Comparison of ENCODE assay signal across 8 cellular contexts in the genomic region with DNA sequence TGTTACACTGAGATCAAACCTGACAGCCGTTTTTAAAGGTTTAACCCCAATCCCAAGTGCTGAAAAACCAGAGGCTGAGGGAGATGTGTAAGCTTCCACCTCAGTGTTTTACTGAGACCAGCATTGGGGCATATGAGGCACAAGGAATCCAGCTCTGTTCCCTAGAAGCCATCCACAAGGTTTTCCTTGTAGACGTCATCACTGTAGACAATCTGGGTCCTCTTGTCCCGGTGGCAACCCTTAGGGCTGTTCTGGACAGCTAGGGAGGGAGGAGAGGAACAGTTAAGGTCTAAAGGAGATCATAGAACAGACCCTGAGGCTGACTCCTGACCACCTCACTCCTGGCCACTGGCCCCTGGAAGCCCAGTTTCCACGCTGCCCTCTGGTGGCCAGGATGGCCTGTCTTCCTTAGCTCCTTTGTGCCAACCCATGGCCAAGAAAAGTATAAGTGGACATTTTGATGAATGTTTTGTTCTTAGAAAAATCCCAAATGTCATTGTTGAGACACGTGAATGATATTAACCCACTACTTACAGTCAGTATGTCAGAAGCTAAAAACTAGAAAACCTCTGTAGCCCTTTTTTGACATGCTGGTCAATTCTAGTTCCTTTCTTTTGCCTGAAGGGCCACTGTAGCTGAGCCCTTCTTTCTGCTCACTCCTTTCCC. TPM values are rescaled to one million over a fixed set of nuclear protein-coding genes. Genes with fewer than 3 reads are reported as not detected.
DNase-seq lines count a peak whose midpoint lies in the region; ATAC-seq, FAIRE-seq and TF ChIP-seq lines count a peak whose summit lies in the region.

No MANE protein-coding gene starts in this region.

- no peaks in the 10 kb centered on the region for H3K9me3 Mint-ChIP-seq in GM23338
- no peaks in the 10 kb centered on the region for H3K9me3 Mint-ChIP-seq in stimulated activated naive CD8-positive, alpha-beta T cell treated with anti-CD3 and anti-CD28 coated beads, Interleukin-15, amount 100 ng/mL, for 72 hours

- H2AFZ ChIP-seq in GM23338, result no peak overlapping the region

- H3K4me3 Mint-ChIP-seq in GM23338, result no peak overlapping the region
- no peak overlapping the region for H3K4me3 Mint-ChIP-seq in stimulated activated naive CD8-positive, alpha-beta T cell treated with anti-CD3 and anti-CD28 coated beads, Interleukin-15, amount 100 ng/mL, for 72 hours

- TF ChIP-seq CTCF in GM23338 (conservative IDR thresholded peaks at IDR 0.05; ENCODE audit: low read depth in 2 of 2) (peak; percentile 83 to 89), bronchial epithelial cell (IDR thresholded peaks at IDR 0.05; ENCODE audit: insufficient read depth, low read length, severe bottlenecking) (peak; percentile 81)

- H3K4me1 Mint-ChIP-seq in GM23338, result no peaks in the 10 kb centered on the region; the same call in 2 of the 3 replicates
- peaks cover 4% of the 10 kb centered on the region for H3K4me1 Mint-ChIP-seq in stimulated activated naive CD8-positive, alpha-beta T cell treated with anti-CD3 and anti-CD28 coated beads, Interleukin-15, amount 100 ng/mL, for 72 hours

- no peak overlapping the region for H3K4me2 ChIP-seq in GM23338

- peak; percentile 93 for ATAC-seq in GM23338
- peak; percentile 56 for ATAC-seq in stimulated activated naive CD8-positive, alpha-beta T cell treated with anti-CD3 and anti-CD28 coated beads, Interleukin-15, amount 100 ng/mL, for 72 hours
- ATAC-seq in GM21526 (IDR thresholded peaks at IDR 0.05; ENCODE audit: low FRiP score, unreplicated experiment), result no peak

- no peaks in the 10 kb centered on the region for H3K4me1 ChIP-seq in GM23338 (ENCODE audit: insufficient read depth)

- DNase-seq in Ammon's horn (ENCODE audit: low spot score), result peak; percentile 66
- DNase-seq in GM23338 (ENCODE audit: low spot score), result peak; percentile 73
- DNase-seq in RPMI8226, result peak; percentile 38
- DNase-seq in bronchial epithelial cell (ENCODE audit: low read depth), result peak; percentile 32
- peak; percentile 33 for DNase-seq in kidney glomerular epithelial cell (lab: John Stamatoyannopoulos, UW)
- DNase-seq in stimulated activated naive CD8-positive, alpha-beta T cell treated with anti-CD3 and anti-CD28 coated beads, Interleukin-15, amount 100 ng/mL, for 72 hours, result peak in 1 of 2 donors; percentile 25
- DNase-seq in NCI-H2081 (lab: John Stamatoyannopoulos, UW), result no peak

- no peaks in the 10 kb centered on the region for H3K9me2 ChIP-seq in GM23338 (ENCODE audit: insufficient read depth)

- H3K27me3 ChIP-seq in GM23338 (ENCODE audit: insufficient read depth) (no peaks in the 10 kb centered on the region), bronchial epithelial cell (ENCODE audit: control insufficient read depth, insufficient read depth, low read length) (no peaks in the 10 kb centered on the region)

- H3K79me2 ChIP-seq in GM23338 (replicated peaks; ENCODE audit: insufficient read depth), result peaks cover 5% of the 10 kb centered on the region

- no peak for FAIRE-seq in bronchial epithelial cell (lab: Jason Lieb, UNC)

- no peak overlapping the region for H3K4me3 ChIP-seq in GM23338
- no peak overlapping the region for H3K4me3 ChIP-seq in bronchial epithelial cell (ENCODE audit: low read depth, low read length)

- no peak overlapping the region for H3K27ac ChIP-seq in GM23338 (ENCODE audit: low read depth)

- peaks cover 20% of the 10 kb centered on the region for H3K36me3 ChIP-seq in GM23338 (ENCODE audit: insufficient read depth)
- peaks cover 20% of the 10 kb centered on the region for H3K36me3 ChIP-seq in bronchial epithelial cell (ENCODE audit: control insufficient read depth, insufficient read depth, low read length)

- H3K36me3 Mint-ChIP-seq in GM23338 (ENCODE audit: low read depth), result peaks cover 48% of the 10 kb centered on the region

- peaks cover 11% of the 10 kb centered on the region for H3K27me3 Mint-ChIP-seq in GM23338 (ENCODE audit: insufficient read depth, low read depth, poor library complexity)
- H3K27me3 Mint-ChIP-seq in stimulated activated naive CD8-positive, alpha-beta T cell treated with anti-CD3 and anti-CD28 coated beads, Interleukin-15, amount 100 ng/mL, for 72 hours, result no peaks in the 10 kb centered on the region

- 0 out of 2 replicates have a peak, but pooled peaks cover 6% of the 10 kb centered on the region for H3F3A ChIP-seq in GM23338 (replicated peaks; ENCODE audit: low read depth)

- H3K27ac Mint-ChIP-seq in GM23338, result no peak overlapping the region
- H3K27ac Mint-ChIP-seq in stimulated activated naive CD8-positive, alpha-beta T cell treated with anti-CD3 and anti-CD28 coated beads, Interleukin-15, amount 100 ng/mL, for 72 hours, result peak overlapping the region in 1 of 2 donors; percentile 34

- no peaks in the 10 kb centered on the region; the same call in 1 of the 2 replicates for H4K20me1 ChIP-seq in GM23338 (replicated peaks; ENCODE audit: insufficient read depth)

TF ChIP-seq in GM23338, 12 proteins besides CTCF, POLR2A, EP300 and RAD21 (continues in another document):
- TF ChIP-seq CREB1 (CRISPR knock-in tag; IDR thresholded peaks at IDR 0.05; ENCODE audit: low read depth), result no peak
- TF ChIP-seq NANOG (IDR thresholded peaks at IDR 0.05; ENCODE audit: borderline replicate concordance), result no peak
- TF ChIP-seq POLR2AphosphoS5 (IDR thresholded peaks at IDR 0.05; ENCODE audit: low read depth), result no peak
- TF ChIP-seq EZH2 (IDR thresholded peaks at IDR 0.05; ENCODE audit: low read depth, unreplicated experiment), result no peak
- no peak for TF ChIP-seq ETS1 (IDR thresholded peaks at IDR 0.05)
- no peak for TF ChIP-seq EZH2phosphoT487 (IDR thresholded peaks at IDR 0.05; ENCODE audit: unreplicated experiment)
- TF ChIP-seq STAT1 (IDR thresholded peaks at IDR 0.05; ENCODE audit: unreplicated experiment), result no peak

RNA-seq across cellular contexts. Expression of gene CFB, which starts 6.4 kb away (rescaled TPM):
- total RNA-seq in GM23338 (2014; rRNA removed; shearing (Covaris generic)), result not detected in 2 replicates
- 0.86 TPM in 1 of 2 replicates, not detected in the other for polyA plus RNA-seq in GM23338 (2016; fragmentation: Nextera tagmentation; extraction: Ambion mirVana)
- 2.4 and 2.6 TPM in 2 replicates for total RNA-seq in bronchial epithelial cell

RNA-seq across cellular contexts. Expression of gene NELFE, which starts 6.5 kb away (rescaled TPM):
- total RNA-seq in GM23338 (2014; rRNA removed; shearing (Covaris generic)), result 64.0 and 69.0 TPM in 2 replicates
- polyA plus RNA-seq in GM23338 (2016; fragmentation: Nextera tagmentation; extraction: Ambion mirVana), result 86.0 and 93.4 TPM in 2 replicates
- 163 and 177 TPM in 2 replicates for total RNA-seq in bronchial epithelial cell

RNA-seq across cellular contexts. Expression of gene SKIC2, which starts 6.7 kb away (rescaled TPM):
- 47.2 and 50.2 TPM in 2 replicates for total RNA-seq in GM23338 (2014; rRNA removed; shearing (Covaris generic))
- 21.6 and 24.5 TPM in 2 replicates for polyA plus RNA-seq in GM23338 (2016; fragmentation: Nextera tagmentation; extraction: Ambion mirVana)
- total RNA-seq in bronchial epithelial cell, result 44.8 and 48.0 TPM in 2 replicates

RNA-seq across cellular contexts. Expression of gene DXO, which starts 19.7 kb away (rescaled TPM):
- 12.1 and 19.7 TPM in 2 replicates for total RNA-seq in GM23338 (2014; rRNA removed; shearing (Covaris generic))
- polyA plus RNA-seq in GM23338 (2016; fragmentation: Nextera tagmentation; extraction: Ambion mirVana), result 15.6 and 16.2 TPM in 2 replicates
- 8.4 and 12.2 TPM in 2 replicates for total RNA-seq in bronchial epithelial cell

RNA-seq across cellular contexts. Expression of gene C2, which starts 24.8 kb away (rescaled TPM):
- total RNA-seq in GM23338 (2014; rRNA removed; shearing (Covaris generic)), result 1.7 and 2.4 TPM in 2 replicates
- polyA plus RNA-seq in GM23338 (2016; fragmentation: Nextera tagmentation; extraction: Ambion mirVana), result 0.16 and 0.23 TPM in 2 replicates
- total RNA-seq in bronchial epithelial cell, result 0.26 and 0.53 TPM in 2 replicates

Comparison
In these comparisons a context has a peak if more than half of its experiments do, and no peak if none do; other contexts are left out.
1. DNase-seq: peak in Ammon's horn (single experiment), GM23338 (single experiment), RPMI8226 (single experiment), bronchial epithelial cell (single experiment) and kidney glomerular epithelial cell (single experiment); none in NCI-H2081 (0 of 2).